8 cellular contexts compared by ENCODE assay signal in genomic region chr2:28342081-28342967, GRCh38. TPM values are rescaled to one million over a fixed set of nuclear protein-coding genes. Genes with fewer than 3 reads are reported as not detected.
DNase-seq lines count a peak whose midpoint lies in the region; ATAC-seq and TF ChIP-seq lines count a peak whose summit lies in the region.

No MANE protein-coding gene starts in this region.

- H3K36me3 ChIP-seq in MG63 (no peaks in the 10 kb centered on the region), lower lobe of right lung (no peaks in the 10 kb centered on the region), tibial artery (peaks cover 0 to 4% (median 0%) of the 10 kb centered on the region in 3 donors)

- TF ChIP-seq CTCF in lower lobe of right lung (IDR thresholded peaks at IDR 0.05) (no peak), tibial artery (IDR thresholded peaks at IDR 0.05) (no peak)

- intact Hi-C loops in lower lobe of right lung (cut with DNase I) (no loop called here), tibial artery (cut with DNase I; ENCODE audit: low total_unique reads) (loop anchor here (5.0 kb wide), 1 partner anchor 50 kb away; the partner anchor contains the start of gene FOSL2)

- DNase-seq in MG63 (peak; percentile 67), dermis blood vessel endothelial cell (peak; percentile 55), lower lobe of right lung (peak; percentile 39), tibial artery (peak; percentile 89 to 94), activated gamma-delta T cell (lab: John Stamatoyannopoulos, UW) (no peak), HUDEP-2 (lab: John Stamatoyannopoulos, UW; ENCODE audit: unreplicated experiment in 76 of 76) (no peak)

- H3K4me3 ChIP-seq in MG63 (no peak overlapping the region), lower lobe of right lung (no peak overlapping the region), tibial artery (peak overlapping the region; percentile 25 to 30)

- H3K4me1 ChIP-seq in lower lobe of right lung (peaks cover 25% of the 10 kb centered on the region), tibial artery (peaks cover 0 to 71% (median 62%) of the 10 kb centered on the region in 4 donors)

- H3K27me3 ChIP-seq in MG63 (no peaks in the 10 kb centered on the region), lower lobe of right lung (ENCODE audit: low read depth) (no peaks in the 10 kb centered on the region), tibial artery (no peaks in the 10 kb centered on the region)

- H3K27ac ChIP-seq in lower lobe of right lung (peak overlapping the region; percentile 37), tibial artery (peak overlapping the region; percentile 83 to 84)

- H3K9me3 ChIP-seq in MG63, result no peaks in the 10 kb centered on the region
- no peaks in the 10 kb centered on the region for H3K9me3 ChIP-seq in lower lobe of right lung
- no peaks in the 10 kb centered on the region for H3K9me3 ChIP-seq in tibial artery

- ATAC-seq in lower lobe of right lung, result peak; percentile 20 to 25
- no peak for ATAC-seq in HG03159 (IDR thresholded peaks at IDR 0.05; ENCODE audit: unreplicated experiment)
- no peak for ATAC-seq in GM19397 (IDR thresholded peaks at IDR 0.05; ENCODE audit: unreplicated experiment)

RNA-seq across cellular contexts. Expression of gene FOSL2, which starts 50.3 kb away (rescaled TPM):
- total RNA-seq in MG63 (2014; rRNA removed; shearing (Covaris generic); ENCODE audit: low replicate concordance), result 32.7 and 46.9 TPM in 2 replicates
- total RNA-seq in dermis blood vessel endothelial cell (58.4 and 59.1 TPM in 2 replicates), lower lobe of right lung (74.9 TPM)

Comparison
In these comparisons a context has a peak if more than half of its experiments do, and no peak if none do; other contexts are left out.
1. DNase-seq: peak in MG63 (single experiment), dermis blood vessel endothelial cell (single experiment), lower lobe of right lung (single experiment) and tibial artery (2 of 2); none in activated gamma-delta T cell (single experiment) and HUDEP-2 (0 of 76).
2. H3K4me3 ChIP-seq: peak in tibial artery (2 of 2); none in MG63 (single experiment) and lower lobe of right lung (single experiment).
3. ATAC-seq: peak in lower lobe of right lung (2 of 2); none in HG03159 (single experiment) and GM19397 (single experiment).